ENCODE assay signal across 8 cellular contexts in the genomic region with DNA sequence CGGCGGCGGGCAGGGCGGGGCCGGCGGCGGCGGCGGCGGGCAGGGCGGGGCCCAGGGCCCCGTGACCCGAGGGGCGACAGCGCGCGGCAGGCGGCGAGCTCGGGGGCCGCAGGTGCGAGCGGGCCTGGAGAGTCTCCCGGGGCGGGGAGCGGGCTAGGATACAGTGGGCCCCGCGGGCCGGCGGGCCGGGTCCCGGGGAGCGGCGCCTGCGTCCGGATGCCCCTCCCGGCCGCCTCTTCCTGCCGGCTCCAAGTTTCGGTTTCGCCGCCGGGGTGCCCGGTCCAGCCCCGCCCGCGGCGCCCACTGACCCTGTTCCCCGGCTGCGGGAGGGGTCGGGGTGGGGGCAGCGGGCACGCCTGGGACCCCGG.
DNase-seq lines count a peak whose midpoint lies in the region; ATAC-seq and TF ChIP-seq lines count a peak whose summit lies in the region.

A gene (plus strand): TSS at position 62 of the 368 bp plus-strand sequence. CDS start 2,830 bp downstream, outside the sequence.

- DNase-seq in coronary artery (ENCODE audit: low spot score) = no peak
- peak; percentile 75 for DNase-seq in left kidney (ENCODE audit: low read depth, low spot score)
- DNase-seq in COR-L47 (lab: John Stamatoyannopoulos, UW) = no peak

- TF ChIP-seq CTCF in KMS-11 (conservative IDR thresholded peaks at IDR 0.05; ENCODE audit: low read depth, low read length) = no peak
- no peak for TF ChIP-seq CTCF in WI38 (IDR thresholded peaks at IDR 0.05; ENCODE audit: low read depth, low read length)
- TF ChIP-seq CTCF in coronary artery (IDR thresholded peaks at IDR 0.05) = no peak

- H2AFZ ChIP-seq in ACC112 (ENCODE audit: low read length, unreplicated experiment) = peak within 1 kb of the TSS; percentile 75
- peak within 1 kb of the TSS; percentile 48 for H2AFZ ChIP-seq in KMS-11 (ENCODE audit: low read depth)

- peaks cover 9% of the 10 kb centered on the region for H3K36me3 Mint-ChIP-seq in stimulated activated memory B cell treated with anti-CD40 and anti-IgM and Interleukin-4, amounts not matched to agents 10 μg/mL and 1 μg/mL and 100 μg/mL, for 72 hours

- H3K27ac ChIP-seq in ACC112 (ENCODE audit: low read depth, low read length) (peak within 1 kb of the TSS; percentile 98), KMS-11 (peak within 1 kb of the TSS; percentile 88), coronary artery (peak within 1 kb of the TSS; percentile 99)

- H3K27me3 ChIP-seq in ACC112 (ENCODE audit: insufficient read depth, low read length) = no peaks in the 10 kb centered on the region
- no peaks in the 10 kb centered on the region for H3K27me3 ChIP-seq in KMS-11 (ENCODE audit: insufficient read depth, low read depth)

- peak within 1 kb of the TSS; percentile 90 for H3K27ac Mint-ChIP-seq in stimulated activated memory B cell treated with anti-CD40 and anti-IgM and Interleukin-4, amounts not matched to agents 10 μg/mL and 1 μg/mL and 100 μg/mL, for 72 hours

- H3K36me3 ChIP-seq in ACC112 (ENCODE audit: insufficient read depth, low read length) = peaks cover 10% of the 10 kb centered on the region
- no peaks in the 10 kb centered on the region for H3K36me3 ChIP-seq in KMS-11 (ENCODE audit: insufficient read depth)

- peak within 1 kb of the TSS; percentile 99 for H3K4me2 ChIP-seq in KMS-11

- peaks cover 32% of the 10 kb centered on the region for H3K4me1 ChIP-seq in ACC112 (ENCODE audit: control insufficient read depth, insufficient read depth, low read length, unreplicated experiment)
- peaks cover 56% of the 10 kb centered on the region for H3K4me1 ChIP-seq in KMS-11 (ENCODE audit: low read depth, poor library complexity, severe bottlenecking)

- no peaks in the 10 kb centered on the region for H3K27me3 Mint-ChIP-seq in stimulated activated memory B cell treated with anti-CD40 and anti-IgM and Interleukin-4, amounts not matched to agents 10 μg/mL and 1 μg/mL and 100 μg/mL, for 72 hours

- peaks cover 71% of the 10 kb centered on the region for H3K4me1 Mint-ChIP-seq in stimulated activated memory B cell treated with anti-CD40 and anti-IgM and Interleukin-4, amounts not matched to agents 10 μg/mL and 1 μg/mL and 100 μg/mL, for 72 hours

- H3K4me3 Mint-ChIP-seq in stimulated activated memory B cell treated with anti-CD40 and anti-IgM and Interleukin-4, amounts not matched to agents 10 μg/mL and 1 μg/mL and 100 μg/mL, for 72 hours = peak within 1 kb of the TSS; percentile 94

- peak within 1 kb of the TSS; percentile 88 for H3K9ac ChIP-seq in KMS-11

- ATAC-seq in GM18498 (IDR thresholded peaks at IDR 0.05; ENCODE audit: unreplicated experiment) = peak; percentile 33
- peak; percentile 75 for ATAC-seq in stimulated activated memory B cell treated with anti-CD40 and anti-IgM and Interleukin-4, amounts not matched to agents 10 μg/mL and 1 μg/mL and 100 μg/mL, for 72 hours

- H4K20me1 ChIP-seq in KMS-11 (ENCODE audit: insufficient read depth) = no peaks in the 10 kb centered on the region

- H3K4me3 ChIP-seq in ACC112 (ENCODE audit: low read depth, low read length) = peak within 1 kb of the TSS; percentile 100
- H3K4me3 ChIP-seq in KMS-11 (IDR thresholded peaks at IDR 0.05; ENCODE audit: insufficient read depth, low read depth, low read length) = no peak within 1 kb of the TSS
- peak within 1 kb of the TSS; percentile 82 for H3K4me3 ChIP-seq in WI38 (ENCODE audit: low read depth, low read length)
- H3K4me3 ChIP-seq in coronary artery = peak within 1 kb of the TSS; percentile 97

- H3K79me2 ChIP-seq in ACC112 (ENCODE audit: control insufficient read depth, insufficient read depth, low read length, unreplicated experiment) (peaks cover 48% of the 10 kb centered on the region), KMS-11 (ENCODE audit: insufficient read depth, low read depth) (no peaks in the 10 kb centered on the region)

- no peaks in the 10 kb centered on the region for H3K9me3 Mint-ChIP-seq in stimulated activated memory B cell treated with anti-CD40 and anti-IgM and Interleukin-4, amounts not matched to agents 10 μg/mL and 1 μg/mL and 100 μg/mL, for 72 hours
